In the genomic region with DNA sequence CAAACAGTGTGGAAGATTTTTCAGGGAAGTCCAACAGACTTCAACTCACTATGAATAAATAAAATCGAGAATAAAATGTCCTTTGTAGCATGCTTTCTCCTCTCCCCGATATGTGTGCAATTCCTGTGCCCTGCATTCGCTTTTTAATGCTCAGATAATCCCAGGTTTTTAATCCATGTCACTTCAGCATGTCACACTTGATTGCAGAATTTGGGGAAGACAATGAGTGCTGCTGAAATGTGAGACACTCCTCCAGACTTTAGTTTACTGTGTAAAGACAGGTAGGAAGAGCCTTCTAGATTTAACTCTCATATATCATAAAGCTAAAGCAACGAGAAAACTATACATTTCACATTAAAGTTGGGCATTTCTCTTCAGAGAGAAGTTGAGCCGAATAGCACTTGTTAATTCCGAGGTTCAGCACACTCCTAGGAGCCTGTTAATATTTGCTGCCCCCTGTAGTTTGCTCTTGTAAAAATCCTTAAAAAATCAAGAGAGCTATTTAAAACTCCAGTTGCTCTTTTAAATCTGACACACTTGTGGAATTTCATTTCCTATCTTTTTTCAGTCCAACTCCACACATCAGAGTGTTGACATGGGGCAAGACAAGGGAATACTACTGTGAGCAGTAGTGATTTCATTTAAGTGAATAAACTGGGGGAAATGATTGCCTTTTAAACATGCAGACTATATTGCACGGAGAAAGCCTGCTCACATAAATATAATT, we compare ENCODE assay signal across 8 cellular contexts.
A peak's percentile ranks its signal among the peaks of the same experiment; 100 is the strongest.
DNase-seq lines count a peak whose midpoint lies in the region; ATAC-seq and TF ChIP-seq lines count a peak whose summit lies in the region.

No MANE protein-coding gene starts in this region.

- H3K9ac ChIP-seq in KMS-11: no peak overlapping the region

- intact Hi-C loops in prostate gland (cut with DNase I): loop anchor here (5.0 kb wide), 2 partner anchors 408 to 1323 kb away; no protein-coding TSS in a partner anchor

- no peak for TF ChIP-seq POLR2A in prostate gland (IDR thresholded peaks at IDR 0.05)

- ATAC-seq in GM21723 (IDR thresholded peaks at IDR 0.05; ENCODE audit: unreplicated experiment) (no peak), GM21786 (IDR thresholded peaks at IDR 0.05; ENCODE audit: unreplicated experiment) (no peak)

- H3K4me1 ChIP-seq in KMS-11 (ENCODE audit: low read depth, poor library complexity, severe bottlenecking): no peaks in the 10 kb centered on the region
- H3K4me1 ChIP-seq in prostate gland (replicated peaks): no peaks in the 10 kb centered on the region

- H3K4me3 ChIP-seq in KMS-11 (IDR thresholded peaks at IDR 0.05; ENCODE audit: insufficient read depth, low read depth, low read length) (no peak overlapping the region), foreskin fibroblast (ENCODE audit: low read depth in 1 of 2, low read length in 2 of 2) (no peak overlapping the region), prostate gland (no peak overlapping the region)

- H3K4me2 ChIP-seq in KMS-11: no peak overlapping the region

- no peaks in the 10 kb centered on the region for H4K20me1 ChIP-seq in KMS-11 (ENCODE audit: insufficient read depth)

- H3K9me3 ChIP-seq in prostate gland: no peaks in the 10 kb centered on the region

- DNase-seq in COR-L47 (lab: John Stamatoyannopoulos, UW) (peak; percentile 52), RWPE1 (ENCODE audit: low spot score) (no peak), foreskin fibroblast (peak in 1 of 2 donors; percentile 68), prostate gland (ENCODE audit: low spot score) (no peak)
- DNase-seq in stimulated activated CD4-positive, alpha-beta T cell treated with anti-CD3 and anti-CD28 coated beads, Interleukin-1b, Interleukin-23, amount 100 ng/mL, for 48 hours: no peak

- TF ChIP-seq CTCF in KMS-11 (conservative IDR thresholded peaks at IDR 0.05; ENCODE audit: low read depth, low read length) (peak; percentile 44), RWPE1 (conservative IDR thresholded peaks at IDR 0.05; ENCODE audit: low read depth) (peak; percentile 60), foreskin fibroblast (IDR thresholded peaks at IDR 0.05; ENCODE audit: low read depth, low read length) (peak; percentile 41), prostate gland (IDR thresholded peaks at IDR 0.05) (peak in 3 of 4 experiments; percentile 47 to 59 (median 51))

- H3K27ac ChIP-seq in KMS-11: no peak overlapping the region
- no peak overlapping the region for H3K27ac ChIP-seq in RWPE1
- no peak overlapping the region for H3K27ac ChIP-seq in prostate gland

- H3K79me2 ChIP-seq in KMS-11 (ENCODE audit: insufficient read depth, low read depth): no peaks in the 10 kb centered on the region

- H3K36me3 ChIP-seq in KMS-11 (ENCODE audit: insufficient read depth) (no peaks in the 10 kb centered on the region), prostate gland (no peaks in the 10 kb centered on the region)

- POLR2A ChIA-PET in RWPE1 (lab: Yijun Ruan, JAX; ENCODE audit: low non-redundant PET): no interaction called here

- H3K27me3 ChIP-seq in KMS-11 (ENCODE audit: insufficient read depth, low read depth) (no peaks in the 10 kb centered on the region), prostate gland (replicated peaks; ENCODE audit: insufficient read depth) (no peaks in the 10 kb centered on the region)

- 20% methylated on average over 7 of the region's 7 CpGs for WGBS in prostate gland

- H2AFZ ChIP-seq in KMS-11 (ENCODE audit: low read depth): no peak overlapping the region

- CTCF ChIA-PET in RWPE1 (lab: Yijun Ruan, JAX): interaction anchor here (0.6 kb wide), 1 partner anchor 264 kb away, joined by 3 read pairs; no protein-coding TSS in a partner anchor
